8 cellular contexts compared by ENCODE assay signal in the genomic region with DNA sequence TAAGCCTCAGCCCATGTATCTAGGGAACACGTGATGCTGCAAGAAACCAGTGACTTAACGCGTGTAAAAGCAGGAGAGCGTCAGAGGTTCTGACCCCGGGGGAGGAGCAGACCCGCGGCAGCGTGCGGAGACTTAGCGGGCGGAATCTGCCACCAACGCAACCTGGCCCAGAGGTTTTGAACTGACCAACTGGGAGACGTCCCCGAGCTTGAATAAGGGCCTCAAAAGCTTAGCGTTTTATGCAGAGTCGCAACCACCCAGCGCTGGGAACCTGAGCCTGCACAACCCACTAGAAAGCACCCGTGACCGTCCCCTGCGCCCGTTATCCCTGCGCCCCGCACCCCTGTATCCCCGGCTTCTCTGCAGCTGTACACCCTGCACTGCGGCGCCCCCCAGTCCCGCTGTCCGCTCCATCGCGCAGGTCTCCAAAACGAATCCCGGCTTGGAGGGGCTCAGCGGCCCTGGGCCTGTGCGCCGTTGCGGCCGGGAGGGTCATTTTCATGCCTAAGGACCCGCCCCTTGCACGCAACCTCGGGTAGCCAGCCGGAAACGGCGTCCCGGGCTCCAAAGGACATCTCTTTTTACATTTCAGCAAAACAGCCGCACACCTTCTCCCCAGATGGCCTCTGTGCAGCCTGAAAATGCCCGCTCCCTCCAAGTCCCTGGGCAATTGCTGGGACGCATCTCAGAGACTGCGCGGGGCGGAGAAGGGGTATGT. TPM values are rescaled to one million over a fixed set of nuclear protein-coding genes. Genes with fewer than 3 reads are reported as not detected.
A peak's percentile ranks its signal among the peaks of the same experiment; 100 is the strongest.
DNase-seq lines count a peak whose midpoint lies in the region; ATAC-seq and TF ChIP-seq lines count a peak whose summit lies in the region.

No MANE protein-coding gene starts in this region.

- ATAC-seq in HG02973 (IDR thresholded peaks at IDR 0.05; ENCODE audit: unreplicated experiment) (peak; percentile 68), HG03139 (IDR thresholded peaks at IDR 0.05; ENCODE audit: unreplicated experiment) (no peak)
- ATAC-seq in activated T-cell treated with anti-CD3 and anti-CD28 coated beads, Interleukin-2, amount 50 U/mL, for 72 hours (replicated peaks in 1 of 2), result peak; percentile 85 to 86

- no peak for TF ChIP-seq CTCF in GM10266 (IDR thresholded peaks at IDR 0.05; ENCODE audit: control insufficient read depth, insufficient read depth, low read depth, missing control alignments)

- peak overlapping the region; percentile 85 to 90 for H3K4me3 Mint-ChIP-seq in activated T-cell treated with anti-CD3 and anti-CD28 coated beads, Interleukin-2, amount 50 U/mL, for 72 hours

- H3K27ac Mint-ChIP-seq in activated T-cell treated with anti-CD3 and anti-CD28 coated beads, Interleukin-2, amount 50 U/mL, for 72 hours, result no peak overlapping the region

- peaks cover 25% of the 10 kb centered on the region for H3K4me1 Mint-ChIP-seq in activated T-cell treated with anti-CD3 and anti-CD28 coated beads, Interleukin-2, amount 50 U/mL, for 72 hours (ENCODE audit: low read depth)

- peak; percentile 76 for DNase-seq in GM10266 (ENCODE audit: extremely low spot score)
- DNase-seq in activated T-cell treated with anti-CD3 and anti-CD28 coated beads, Interleukin-2, amount 50 U/mL, for 72 hours, result peak; percentile 42 to 55
- peak; percentile 81 for DNase-seq in foreskin melanocyte
- peak in 34 of 56 donors; percentile 6 to 67 (median 32) for DNase-seq in nucleus accumbens (lab: John Stamatoyannopoulos, UW)
- DNase-seq in NCI-H2081 treated with DMSO at 0.1 percent for 48 hours (lab: John Stamatoyannopoulos, UW), result no peak
- DNase-seq in NAMALWA (ENCODE audit: low spot score), result no peak

- H3K36me3 Mint-ChIP-seq in activated T-cell treated with anti-CD3 and anti-CD28 coated beads, Interleukin-2, amount 50 U/mL, for 72 hours (ENCODE audit: insufficient read depth in 2 of 2), result peaks cover 0 to 2% of the 10 kb centered on the region in 2 donors

- H3K9me3 Mint-ChIP-seq in activated T-cell treated with anti-CD3 and anti-CD28 coated beads, Interleukin-2, amount 50 U/mL, for 72 hours, result no peaks in the 10 kb centered on the region

- peaks cover 44% of the 10 kb centered on the region for H3K27me3 Mint-ChIP-seq in activated T-cell treated with anti-CD3 and anti-CD28 coated beads, Interleukin-2, amount 50 U/mL, for 72 hours (ENCODE audit: low read depth)

RNA-seq across cellular contexts. Expression of a gene that starts 29.4 kb away (rescaled TPM):
- total RNA-seq in activated T-cell treated with anti-CD3 and anti-CD28 coated beads, Interleukin-2, amount 50 U/mL, for 72 hours, result 1 to 10 TPM; 1.6 to 6.2 TPM

RNA-seq across cellular contexts. Expression of a gene that starts 39.4 kb away (rescaled TPM):
- total RNA-seq in activated T-cell treated with anti-CD3 and anti-CD28 coated beads, Interleukin-2, amount 50 U/mL, for 72 hours, result 10 to 100 TPM; 43.5 to 51.4 TPM

RNA-seq across cellular contexts. Expression of a gene that starts 41.2 kb away (rescaled TPM):
- total RNA-seq in activated T-cell treated with anti-CD3 and anti-CD28 coated beads, Interleukin-2, amount 50 U/mL, for 72 hours, result 100 to 1,000 TPM; 306 to 339 TPM

Comparison
In these comparisons a context has a peak if more than half of its experiments do, and no peak if none do; other contexts are left out.
1. DNase-seq: peak in GM10266 (single experiment), activated T-cell treated with anti-CD3 and anti-CD28 coated beads, Interleukin-2, amount 50 U/mL, for 72 hours (2 of 2), foreskin melanocyte (single experiment) and nucleus accumbens (34 of 56); none in NCI-H2081 treated with DMSO at 0.1 percent for 48 hours (single experiment) and NAMALWA (single experiment).